In genomic region chr10:14604181-14605142, GRCh38 we compare ENCODE assay signal across 1 cellular context.
TF ChIP-seq lines count a peak whose summit lies in the region.

No MANE protein-coding gene starts in this region.

TF ChIP-seq in HEK293, 187 proteins besides CTCF, POLR2A, EP300 and RAD21 (continued from another document and continues in another):
- TF ChIP-seq ZSCAN18 (tag by site-specific recombination; IDR thresholded peaks at IDR 0.05) = peak; percentile 75; the same call in 1 of the 2 replicates
- TF ChIP-seq ZNF155 (tag by site-specific recombination; IDR thresholded peaks at IDR 0.05) = no peak
- TF ChIP-seq ZNF670 (tag by site-specific recombination; IDR thresholded peaks at IDR 0.05; ENCODE audit: low read depth) = no peak
- no peak for TF ChIP-seq ZNF449 (tag by site-specific recombination; IDR thresholded peaks at IDR 0.05)
- no peak for TF ChIP-seq ZNF274 (IDR thresholded peaks at IDR 0.05; ENCODE audit: low read length)
- TF ChIP-seq ZNF274 (tag by site-specific recombination; IDR thresholded peaks at IDR 0.05; ENCODE audit: borderline replicate concordance) = no peak; the same call in 1 of the 2 replicates
- peak; percentile 43; the same call in 1 of the 2 replicates for TF ChIP-seq ZNF341 (tag by site-specific recombination; IDR thresholded peaks at IDR 0.05; ENCODE audit: low read depth)
- no peak for TF ChIP-seq ZNF530 (tag by site-specific recombination; IDR thresholded peaks at IDR 0.05; ENCODE audit: low read depth)
- no peak for TF ChIP-seq ZNF280D (tag by site-specific recombination; IDR thresholded peaks at IDR 0.05)
- TF ChIP-seq ZBTB1 (tag by site-specific recombination; IDR thresholded peaks at IDR 0.05) = 0 out of 2 replicates have a peak, but pooled peaks have one; percentile 19
- peak; percentile 51; the same call in 1 of the 2 replicates for TF ChIP-seq ZXDB (tag by site-specific recombination; IDR thresholded peaks at IDR 0.05)
- peak; percentile 23; the same call in 1 of the 2 replicates for TF ChIP-seq ZBTB7A (tag by site-specific recombination; IDR thresholded peaks at IDR 0.05; ENCODE audit: low read depth)
- TF ChIP-seq ZNF501 (tag by site-specific recombination; IDR thresholded peaks at IDR 0.05) = peak; percentile 89
- no peak for TF ChIP-seq ZNF398 (tag by site-specific recombination; IDR thresholded peaks at IDR 0.05)
- TF ChIP-seq ZNF792 (tag by site-specific recombination; IDR thresholded peaks at IDR 0.05) = no peak
- TF ChIP-seq ZFHX2 (tag by site-specific recombination; conservative IDR thresholded peaks at IDR 0.05) = peak; percentile 43
- no peak for TF ChIP-seq ZNF16 (tag by site-specific recombination; IDR thresholded peaks at IDR 0.05; ENCODE audit: low read depth)
- TF ChIP-seq ZNF433 (tag by site-specific recombination; IDR thresholded peaks at IDR 0.05; ENCODE audit: low read depth) = no peak
- TF ChIP-seq HIC1 (tag by site-specific recombination; IDR thresholded peaks at IDR 0.05) = 0 out of 2 replicates have a peak, but pooled peaks have one; percentile 40
- no peak for TF ChIP-seq HOXD13 (CRISPR knock-in tag; IDR thresholded peaks at IDR 0.05; ENCODE audit: borderline replicate concordance)
- TF ChIP-seq OVOL3 (tag by site-specific recombination; IDR thresholded peaks at IDR 0.05) = no peak
- peak; percentile 25; the same call in 1 of the 2 replicates for TF ChIP-seq GLIS2 (tag by site-specific recombination; IDR thresholded peaks at IDR 0.05)
- TF ChIP-seq ZNF2 (tag by site-specific recombination; IDR thresholded peaks at IDR 0.05) = peak; percentile 90; the same call in 1 of the 2 replicates
- 0 out of 2 replicates have a peak, but pooled peaks have one; percentile 16 for TF ChIP-seq ZNF223 (tag by site-specific recombination; IDR thresholded peaks at IDR 0.05)
- TF ChIP-seq ZNF48 (tag by site-specific recombination; IDR thresholded peaks at IDR 0.05) = no peak
- TF ChIP-seq ZNF560 (tag by site-specific recombination; IDR thresholded peaks at IDR 0.05; ENCODE audit: borderline replicate concordance) = no peak
- no peak for TF ChIP-seq SP2 (tag by site-specific recombination; IDR thresholded peaks at IDR 0.05)
- TF ChIP-seq OSR2 (tag by site-specific recombination; IDR thresholded peaks at IDR 0.05) = no peak
- no peak for TF ChIP-seq ZSCAN5A (tag by site-specific recombination; IDR thresholded peaks at IDR 0.05)
- TF ChIP-seq ZBTB49 (tag by site-specific recombination; IDR thresholded peaks at IDR 0.05; ENCODE audit: low read depth) = no peak
- peak; percentile 82 for TF ChIP-seq KLF10 (tag by site-specific recombination; IDR thresholded peaks at IDR 0.05)
- TF ChIP-seq TSHZ1 (tag by site-specific recombination; IDR thresholded peaks at IDR 0.05; ENCODE audit: borderline replicate concordance) = no peak
- TF ChIP-seq ZNF704 (tag by site-specific recombination; IDR thresholded peaks at IDR 0.05) = no peak
- TF ChIP-seq PBX3 (CRISPR knock-in tag; IDR thresholded peaks at IDR 0.05) = no peak
- no peak for TF ChIP-seq ZNF175 (tag by site-specific recombination; IDR thresholded peaks at IDR 0.05)
